In the genomic region with DNA sequence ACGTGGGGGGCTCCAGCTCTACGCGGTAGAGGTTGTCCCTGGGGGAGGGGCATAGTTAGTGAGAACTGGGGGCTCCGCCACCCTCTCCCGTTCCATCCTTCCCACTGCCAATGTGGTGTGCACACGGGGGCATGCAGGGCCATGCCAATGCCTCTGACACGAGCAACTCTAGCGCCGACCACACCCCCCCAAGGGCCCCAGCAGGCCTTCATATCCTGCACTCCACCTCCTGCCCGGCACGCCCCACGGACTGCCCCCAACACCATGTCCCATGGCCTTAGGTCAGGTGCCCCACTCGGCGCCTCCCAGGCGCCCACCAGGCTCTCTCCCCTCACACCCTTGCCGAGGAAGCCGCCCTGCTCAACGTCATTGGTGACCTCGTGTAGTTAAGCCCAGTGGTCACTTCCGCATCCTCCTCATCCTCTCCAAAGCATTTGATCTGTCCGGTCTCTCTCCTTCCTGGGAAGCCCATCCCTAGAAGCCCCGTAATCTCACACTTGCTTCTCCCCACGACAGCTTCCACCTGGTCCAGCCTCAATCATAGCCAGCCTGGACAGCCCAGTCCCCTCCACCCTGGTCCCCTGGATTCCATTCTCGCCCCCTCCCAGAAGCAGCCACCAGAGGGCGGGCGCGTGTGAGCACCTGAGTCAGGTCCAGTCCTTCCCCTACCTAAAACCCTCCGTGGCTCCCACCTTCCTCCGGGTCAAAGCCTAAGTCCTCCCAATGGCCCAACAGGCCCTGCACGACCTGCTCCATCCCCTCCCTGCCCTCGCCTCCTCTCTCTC, we compare ENCODE assay signal across 10 cellular contexts. TPM values are rescaled to one million over a fixed set of nuclear protein-coding genes. Genes with fewer than 3 reads are reported as not detected.
DNase-seq lines count a peak whose midpoint lies in the region; ATAC-seq and TF ChIP-seq lines count a peak whose summit lies in the region.
"Had no signal": no experiment of that assay in that cellular context is flagged by ENCODE, and none has a peak within 500 bp of the region (broad histone marks: within the 10 kb centered on the region; RNA-seq: fewer than 3 reads in every experiment).

No MANE protein-coding gene starts in this region.

- TF ChIP-seq CTCF in astrocyte of the spinal cord (IDR thresholded peaks at IDR 0.05; ENCODE audit: low read depth, low read length): peak; percentile 32

- ATAC-seq in GM21619 (IDR thresholded peaks at IDR 0.05; ENCODE audit: unreplicated experiment): no peak
- ATAC-seq: sciatic nerve had no signal

- in situ Hi-C loops in astrocyte of the spinal cord (cut with HindIII; ENCODE audit: low sequenced_read_pairs): no loop called here

- TF ChIP-seq RAD21 in Ishikawa (IDR thresholded peaks at IDR 0.05; ENCODE audit: low read depth): peak; percentile 40; the same call in 1 of the 2 replicates

- no peak overlapping the region for H3K4me3 ChIP-seq in astrocyte of the spinal cord (ENCODE audit: low read depth, low read length)

- no peak for TF ChIP-seq EP300 in Ishikawa (IDR thresholded peaks at IDR 0.05; ENCODE audit: borderline replicate concordance)

- peak; percentile 44 for DNase-seq in DMS53 (lab: John Stamatoyannopoulos, UW)
- DNase-seq in DMS53 treated with DMSO at 0.1 percent for 48 hours (lab: John Stamatoyannopoulos, UW; ENCODE audit: unreplicated experiment): no peak
- no peak for DNase-seq in astrocyte of the spinal cord (ENCODE audit: low read depth, low spot score)
- DNase-seq in lung microvascular endothelial cell (ENCODE audit: low read depth in 2 of 2): peak; percentile 35 to 63
- DNase-seq in NCI-H2081 treated with DMSO at 0.1 percent for 48 hours (lab: John Stamatoyannopoulos, UW): no peak
- DNase-seq in AG08396 (ENCODE audit: low spot score): no peak
- DNase-seq: dorsolateral prefrontal cortex had no signal

TF ChIP-seq in Ishikawa, 13 proteins besides CTCF, POLR2A, EP300 and RAD21:
- TF ChIP-seq ZBTB7A (IDR thresholded peaks at IDR 0.05; ENCODE audit: low read depth): peak; percentile 60; the same call in 1 of the 2 replicates
- TF ChIP-seq, protein P1, sequence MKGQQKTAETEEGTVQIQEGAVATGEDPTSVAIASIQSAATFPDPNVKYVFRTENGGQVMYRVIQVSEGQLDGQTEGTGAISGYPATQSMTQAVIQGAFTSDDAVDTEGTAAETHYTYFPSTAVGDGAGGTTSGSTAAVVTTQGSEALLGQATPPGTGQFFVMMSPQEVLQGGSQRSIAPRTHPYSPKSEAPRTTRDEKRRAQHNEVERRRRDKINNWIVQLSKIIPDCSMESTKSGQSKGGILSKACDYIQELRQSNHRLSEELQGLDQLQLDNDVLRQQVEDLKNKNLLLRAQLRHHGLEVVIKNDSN (IDR thresholded peaks at IDR 0.05): no peak

RNA-seq across cellular contexts. Expression of a gene that starts 2.1 kb away (rescaled TPM):
- 18.1 and 50.6 TPM in 2 replicates for total RNA-seq in lung microvascular endothelial cell

RNA-seq across cellular contexts. Expression of a gene that starts 17.5 kb away (rescaled TPM):
- 0.87 and 1.6 TPM in 2 replicates for total RNA-seq in lung microvascular endothelial cell

RNA-seq across cellular contexts. Expression of a gene that starts 22.4 kb away (rescaled TPM):
- 4.6 and 23.2 TPM in 2 replicates for total RNA-seq in lung microvascular endothelial cell

RNA-seq across cellular contexts. Expression of a gene that starts 39.1 kb away (rescaled TPM):
- 0.65 and 2.0 TPM in 2 replicates for total RNA-seq in lung microvascular endothelial cell

Comparison
In these comparisons a context has a peak if more than half of its experiments do, and no peak if none do; other contexts are left out.
1. DNase-seq: peak in DMS53 (single experiment) and lung microvascular endothelial cell (2 of 2); none in DMS53 treated with DMSO at 0.1 percent for 48 hours (single experiment), astrocyte of the spinal cord (single experiment), NCI-H2081 treated with DMSO at 0.1 percent for 48 hours (single experiment) and AG08396 (single experiment).